Comparison of ENCODE assay signal across 1 cellular context in the genomic region with DNA sequence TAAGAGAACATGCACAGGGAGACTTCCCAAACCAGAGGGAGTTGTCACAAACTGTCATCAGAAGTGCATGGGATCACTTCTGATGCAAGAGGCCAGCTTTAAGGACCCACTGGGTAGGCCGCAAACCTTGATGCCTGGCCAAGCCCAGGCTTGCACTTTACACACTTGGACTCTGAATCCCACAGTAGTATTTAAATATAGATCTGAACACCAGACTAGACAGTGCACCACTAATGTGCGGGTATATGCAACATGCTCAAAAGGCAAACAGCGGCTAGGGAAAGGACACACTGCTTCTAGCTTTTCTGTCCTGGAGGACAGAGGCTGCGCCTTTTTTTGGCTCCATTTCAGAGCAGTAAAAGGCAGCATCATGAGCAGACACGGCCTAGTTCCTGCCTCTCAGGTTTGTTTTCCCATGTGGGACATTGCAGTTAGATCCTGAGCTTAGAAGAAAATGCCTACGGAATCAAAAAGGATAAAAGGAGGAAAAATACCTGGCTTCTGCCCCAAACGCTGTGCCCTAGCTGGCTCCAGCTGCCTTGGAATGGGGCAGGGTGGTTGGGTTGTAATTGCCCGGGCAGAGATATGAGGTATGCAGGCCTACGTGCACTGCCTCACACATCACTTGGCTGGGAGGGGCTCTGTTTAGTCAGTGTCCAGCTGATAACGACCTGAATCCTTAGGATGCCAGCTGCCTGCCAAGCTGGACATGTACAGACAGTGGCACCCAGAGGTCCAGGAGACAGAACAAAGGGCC.
A peak's percentile ranks its signal among the peaks of the same experiment; 100 is the strongest.
TF ChIP-seq lines count a peak whose summit lies in the region.

No MANE protein-coding gene starts in this region.

TF ChIP-seq in K562, 482 proteins besides CTCF, POLR2A, EP300 and RAD21 (continued from another document and continues in another):
- TF ChIP-seq, protein P1, sequence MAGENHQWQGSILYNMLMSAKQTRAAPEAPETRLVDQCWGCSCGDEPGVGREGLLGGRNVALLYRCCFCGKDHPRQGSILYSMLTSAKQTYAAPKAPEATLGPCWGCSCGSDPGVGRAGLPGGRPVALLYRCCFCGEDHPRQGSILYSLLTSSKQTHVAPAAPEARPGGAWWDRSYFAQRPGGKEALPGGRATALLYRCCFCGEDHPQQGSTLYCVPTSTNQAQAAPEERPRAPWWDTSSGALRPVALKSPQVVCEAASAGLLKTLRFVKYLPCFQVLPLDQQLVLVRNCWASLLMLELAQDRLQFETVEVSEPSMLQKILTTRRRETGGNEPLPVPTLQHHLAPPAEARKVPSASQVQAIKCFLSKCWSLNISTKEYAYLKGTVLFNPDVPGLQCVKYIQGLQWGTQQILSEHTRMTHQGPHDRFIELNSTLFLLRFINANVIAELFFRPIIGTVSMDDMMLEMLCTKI (IDR thresholded peaks at IDR 0.05; ENCODE audit: partially characterized antibody) = no peak
- TF ChIP-seq, protein P2, sequence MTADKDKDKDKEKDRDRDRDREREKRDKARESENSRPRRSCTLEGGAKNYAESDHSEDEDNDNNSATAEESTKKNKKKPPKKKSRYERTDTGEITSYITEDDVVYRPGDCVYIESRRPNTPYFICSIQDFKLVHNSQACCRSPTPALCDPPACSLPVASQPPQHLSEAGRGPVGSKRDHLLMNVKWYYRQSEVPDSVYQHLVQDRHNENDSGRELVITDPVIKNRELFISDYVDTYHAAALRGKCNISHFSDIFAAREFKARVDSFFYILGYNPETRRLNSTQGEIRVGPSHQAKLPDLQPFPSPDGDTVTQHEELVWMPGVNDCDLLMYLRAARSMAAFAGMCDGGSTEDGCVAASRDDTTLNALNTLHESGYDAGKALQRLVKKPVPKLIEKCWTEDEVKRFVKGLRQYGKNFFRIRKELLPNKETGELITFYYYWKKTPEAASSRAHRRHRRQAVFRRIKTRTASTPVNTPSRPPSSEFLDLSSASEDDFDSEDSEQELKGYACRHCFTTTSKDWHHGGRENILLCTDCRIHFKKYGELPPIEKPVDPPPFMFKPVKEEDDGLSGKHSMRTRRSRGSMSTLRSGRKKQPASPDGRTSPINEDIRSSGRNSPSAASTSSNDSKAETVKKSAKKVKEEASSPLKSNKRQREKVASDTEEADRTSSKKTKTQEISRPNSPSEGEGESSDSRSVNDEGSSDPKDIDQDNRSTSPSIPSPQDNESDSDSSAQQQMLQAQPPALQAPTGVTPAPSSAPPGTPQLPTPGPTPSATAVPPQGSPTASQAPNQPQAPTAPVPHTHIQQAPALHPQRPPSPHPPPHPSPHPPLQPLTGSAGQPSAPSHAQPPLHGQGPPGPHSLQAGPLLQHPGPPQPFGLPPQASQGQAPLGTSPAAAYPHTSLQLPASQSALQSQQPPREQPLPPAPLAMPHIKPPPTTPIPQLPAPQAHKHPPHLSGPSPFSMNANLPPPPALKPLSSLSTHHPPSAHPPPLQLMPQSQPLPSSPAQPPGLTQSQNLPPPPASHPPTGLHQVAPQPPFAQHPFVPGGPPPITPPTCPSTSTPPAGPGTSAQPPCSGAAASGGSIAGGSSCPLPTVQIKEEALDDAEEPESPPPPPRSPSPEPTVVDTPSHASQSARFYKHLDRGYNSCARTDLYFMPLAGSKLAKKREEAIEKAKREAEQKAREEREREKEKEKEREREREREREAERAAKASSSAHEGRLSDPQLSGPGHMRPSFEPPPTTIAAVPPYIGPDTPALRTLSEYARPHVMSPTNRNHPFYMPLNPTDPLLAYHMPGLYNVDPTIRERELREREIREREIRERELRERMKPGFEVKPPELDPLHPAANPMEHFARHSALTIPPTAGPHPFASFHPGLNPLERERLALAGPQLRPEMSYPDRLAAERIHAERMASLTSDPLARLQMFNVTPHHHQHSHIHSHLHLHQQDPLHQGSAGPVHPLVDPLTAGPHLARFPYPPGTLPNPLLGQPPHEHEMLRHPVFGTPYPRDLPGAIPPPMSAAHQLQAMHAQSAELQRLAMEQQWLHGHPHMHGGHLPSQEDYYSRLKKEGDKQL (CRISPR knock-in tag; IDR thresholded peaks at IDR 0.05; ENCODE audit: borderline replicate concordance) = no peak
- TF ChIP-seq THRAP3 (IDR thresholded peaks at IDR 0.05; ENCODE audit: borderline replicate concordance) (no peak), ZFX (CRISPR knock-in tag; IDR thresholded peaks at IDR 0.05) (0 out of 2 replicates have a peak, but pooled peaks have one; percentile 15), MEIS2 (IDR thresholded peaks at IDR 0.05; ENCODE audit: partially characterized antibody) (peak; percentile 18), JUND (IDR thresholded peaks at IDR 0.05; ENCODE audit: borderline replicate concordance, low read depth, low read length) (0 out of 2 replicates have a peak, but pooled peaks have one; percentile 19), JUND (tag; IDR thresholded peaks at IDR 0.05; ENCODE audit: borderline replicate concordance, low read depth, low read length) (no peak), CEBPG (CRISPR knock-in tag; IDR thresholded peaks at IDR 0.05) (peak; percentile 61), CEBPG (tag; conservative IDR thresholded peaks at IDR 0.05 in 1 of 2, IDR thresholded peaks at IDR 0.05 in 1 of 2) (peak; percentile 22 to 58; a peak in 2 of 4 replicates), E2F5 (CRISPR knock-in tag; IDR thresholded peaks at IDR 0.05) (no peak), ZNF589 (CRISPR knock-in tag; IDR thresholded peaks at IDR 0.05; ENCODE audit: low read depth) (peak; percentile 51; the same call in 1 of the 2 replicates), NONO (IDR thresholded peaks at IDR 0.05; ENCODE audit: low read depth in 2 of 2, low read length in 1 of 2) (no peak), ZBTB26 (CRISPR knock-in tag; IDR thresholded peaks at IDR 0.05) (no peak), ZBTB12 (CRISPR knock-in tag; IDR thresholded peaks at IDR 0.05) (no peak), ATF4 (CRISPR knock-in tag; IDR thresholded peaks at IDR 0.05) (0 out of 2 replicates have a peak, but pooled peaks have one; percentile 26), RUNX1 (IDR thresholded peaks at IDR 0.05; ENCODE audit: low read depth) (no peak)
- TF ChIP-seq, protein P3, sequence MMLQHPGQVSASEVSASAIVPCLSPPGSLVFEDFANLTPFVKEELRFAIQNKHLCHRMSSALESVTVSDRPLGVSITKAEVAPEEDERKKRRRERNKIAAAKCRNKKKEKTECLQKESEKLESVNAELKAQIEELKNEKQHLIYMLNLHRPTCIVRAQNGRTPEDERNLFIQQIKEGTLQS (IDR thresholded peaks at IDR 0.05) = peak; percentile 53; the same call in 1 of the 2 replicates
- TF ChIP-seq, protein P3 (CRISPR knock-in tag; conservative IDR thresholded peaks at IDR 0.05) = no peak
- TF ChIP-seq, protein P4, sequence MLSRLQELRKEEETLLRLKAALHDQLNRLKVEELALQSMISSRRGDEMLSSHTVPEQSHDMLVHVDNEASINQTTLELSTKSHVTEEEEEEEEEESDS (CRISPR knock-in tag; IDR thresholded peaks at IDR 0.05) = no peak
- TF ChIP-seq, protein P5, sequence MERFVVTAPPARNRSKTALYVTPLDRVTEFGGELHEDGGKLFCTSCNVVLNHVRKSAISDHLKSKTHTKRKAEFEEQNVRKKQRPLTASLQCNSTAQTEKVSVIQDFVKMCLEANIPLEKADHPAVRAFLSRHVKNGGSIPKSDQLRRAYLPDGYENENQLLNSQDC (CRISPR knock-in tag; IDR thresholded peaks at IDR 0.05) = no peak
- TF ChIP-seq, protein P6, sequence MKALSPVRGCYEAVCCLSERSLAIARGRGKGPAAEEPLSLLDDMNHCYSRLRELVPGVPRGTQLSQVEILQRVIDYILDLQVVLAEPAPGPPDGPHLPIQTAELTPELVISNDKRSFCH (CRISPR knock-in tag; IDR thresholded peaks at IDR 0.05) = no peak
- TF ChIP-seq, protein P6 (tag; IDR thresholded peaks at IDR 0.05) = 0 out of 2 replicates have a peak, but pooled peaks have one; percentile 19
- TF ChIP-seq, protein P7, sequence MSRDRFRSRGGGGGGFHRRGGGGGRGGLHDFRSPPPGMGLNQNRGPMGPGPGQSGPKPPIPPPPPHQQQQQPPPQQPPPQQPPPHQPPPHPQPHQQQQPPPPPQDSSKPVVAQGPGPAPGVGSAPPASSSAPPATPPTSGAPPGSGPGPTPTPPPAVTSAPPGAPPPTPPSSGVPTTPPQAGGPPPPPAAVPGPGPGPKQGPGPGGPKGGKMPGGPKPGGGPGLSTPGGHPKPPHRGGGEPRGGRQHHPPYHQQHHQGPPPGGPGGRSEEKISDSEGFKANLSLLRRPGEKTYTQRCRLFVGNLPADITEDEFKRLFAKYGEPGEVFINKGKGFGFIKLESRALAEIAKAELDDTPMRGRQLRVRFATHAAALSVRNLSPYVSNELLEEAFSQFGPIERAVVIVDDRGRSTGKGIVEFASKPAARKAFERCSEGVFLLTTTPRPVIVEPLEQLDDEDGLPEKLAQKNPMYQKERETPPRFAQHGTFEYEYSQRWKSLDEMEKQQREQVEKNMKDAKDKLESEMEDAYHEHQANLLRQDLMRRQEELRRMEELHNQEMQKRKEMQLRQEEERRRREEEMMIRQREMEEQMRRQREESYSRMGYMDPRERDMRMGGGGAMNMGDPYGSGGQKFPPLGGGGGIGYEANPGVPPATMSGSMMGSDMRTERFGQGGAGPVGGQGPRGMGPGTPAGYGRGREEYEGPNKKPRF (IDR thresholded peaks at IDR 0.05; ENCODE audit: low read depth, low read length) = no peak
- TF ChIP-seq, protein P8, sequence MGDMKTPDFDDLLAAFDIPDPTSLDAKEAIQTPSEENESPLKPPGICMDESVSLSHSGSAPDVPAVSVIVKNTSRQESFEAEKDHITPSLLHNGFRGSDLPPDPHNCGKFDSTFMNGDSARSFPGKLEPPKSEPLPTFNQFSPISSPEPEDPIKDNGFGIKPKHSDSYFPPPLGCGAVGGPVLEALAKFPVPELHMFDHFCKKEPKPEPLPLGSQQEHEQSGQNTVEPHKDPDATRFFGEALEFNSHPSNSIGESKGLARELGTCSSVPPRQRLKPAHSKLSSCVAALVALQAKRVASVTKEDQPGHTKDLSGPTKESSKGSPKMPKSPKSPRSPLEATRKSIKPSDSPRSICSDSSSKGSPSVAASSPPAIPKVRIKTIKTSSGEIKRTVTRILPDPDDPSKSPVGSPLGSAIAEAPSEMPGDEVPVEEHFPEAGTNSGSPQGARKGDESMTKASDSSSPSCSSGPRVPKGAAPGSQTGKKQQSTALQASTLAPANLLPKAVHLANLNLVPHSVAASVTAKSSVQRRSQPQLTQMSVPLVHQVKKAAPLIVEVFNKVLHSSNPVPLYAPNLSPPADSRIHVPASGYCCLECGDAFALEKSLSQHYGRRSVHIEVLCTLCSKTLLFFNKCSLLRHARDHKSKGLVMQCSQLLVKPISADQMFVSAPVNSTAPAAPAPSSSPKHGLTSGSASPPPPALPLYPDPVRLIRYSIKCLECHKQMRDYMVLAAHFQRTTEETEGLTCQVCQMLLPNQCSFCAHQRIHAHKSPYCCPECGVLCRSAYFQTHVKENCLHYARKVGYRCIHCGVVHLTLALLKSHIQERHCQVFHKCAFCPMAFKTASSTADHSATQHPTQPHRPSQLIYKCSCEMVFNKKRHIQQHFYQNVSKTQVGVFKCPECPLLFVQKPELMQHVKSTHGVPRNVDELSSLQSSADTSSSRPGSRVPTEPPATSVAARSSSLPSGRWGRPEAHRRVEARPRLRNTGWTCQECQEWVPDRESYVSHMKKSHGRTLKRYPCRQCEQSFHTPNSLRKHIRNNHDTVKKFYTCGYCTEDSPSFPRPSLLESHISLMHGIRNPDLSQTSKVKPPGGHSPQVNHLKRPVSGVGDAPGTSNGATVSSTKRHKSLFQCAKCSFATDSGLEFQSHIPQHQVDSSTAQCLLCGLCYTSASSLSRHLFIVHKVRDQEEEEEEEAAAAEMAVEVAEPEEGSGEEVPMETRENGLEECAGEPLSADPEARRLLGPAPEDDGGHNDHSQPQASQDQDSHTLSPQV (IDR thresholded peaks at IDR 0.05) = peak; percentile 26; the same call in 1 of the 2 replicates
- TF ChIP-seq, protein P9, sequence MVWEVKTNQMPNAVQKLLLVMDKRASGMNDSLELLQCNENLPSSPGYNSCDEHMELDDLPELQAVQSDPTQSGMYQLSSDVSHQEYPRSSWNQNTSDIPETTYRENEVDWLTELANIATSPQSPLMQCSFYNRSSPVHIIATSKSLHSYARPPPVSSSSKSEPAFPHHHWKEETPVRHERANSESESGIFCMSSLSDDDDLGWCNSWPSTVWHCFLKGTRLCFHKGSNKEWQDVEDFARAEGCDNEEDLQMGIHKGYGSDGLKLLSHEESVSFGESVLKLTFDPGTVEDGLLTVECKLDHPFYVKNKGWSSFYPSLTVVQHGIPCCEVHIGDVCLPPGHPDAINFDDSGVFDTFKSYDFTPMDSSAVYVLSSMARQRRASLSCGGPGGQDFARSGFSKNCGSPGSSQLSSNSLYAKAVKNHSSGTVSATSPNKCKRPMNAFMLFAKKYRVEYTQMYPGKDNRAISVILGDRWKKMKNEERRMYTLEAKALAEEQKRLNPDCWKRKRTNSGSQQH (CRISPR knock-in tag; IDR thresholded peaks at IDR 0.05) = no peak
